In genomic region chr4:89000844-89001360, GRCh38 we compare ENCODE assay signal across 8 cellular contexts. TPM values are rescaled to one million over a fixed set of nuclear protein-coding genes. Genes with fewer than 3 reads are reported as not detected.
A peak's percentile ranks its signal among the peaks of the same experiment; 100 is the strongest.
DNase-seq lines count a peak whose midpoint lies in the region; ATAC-seq, FAIRE-seq and TF ChIP-seq lines count a peak whose summit lies in the region.

No MANE protein-coding gene starts in this region.

- FAIRE-seq in HepG2 (lab: Jason Lieb, UNC): no peak

- POLR2A ChIA-PET in HepG2 (lab: Yijun Ruan, JAX): no interaction called here

- no peak overlapping the region for H3K4me2 ChIP-seq in HepG2 (ENCODE audit: low read depth, low read length)

- H4K20me1 ChIP-seq in HepG2 (ENCODE audit: insufficient read depth, low read length): no peaks in the 10 kb centered on the region

- TF ChIP-seq POLR2A in HepG2 (IDR thresholded peaks at IDR 0.05; ENCODE audit: insufficient read depth in 1 of 2, low read depth in 2 of 2, low read length in 2 of 2): no peak

- no TSS peak for BruUV-seq in HepG2 (replicated peaks; lab: Mats Ljungman, UMichigan)

- no peak for TF ChIP-seq RAD21 in HepG2 (CRISPR knock-in tag; IDR thresholded peaks at IDR 0.05)

- peaks cover 25% of the 10 kb centered on the region for H3K4me1 ChIP-seq in HepG2 (ENCODE audit: insufficient read depth, low read length)

- no peak overlapping the region for H3K4me3 ChIP-seq in HepG2 (replicated peaks in 1 of 3; ENCODE audit: insufficient read depth in 1 of 3, low read depth in 2 of 3, low read length in 3 of 3)

- intact Hi-C loops in HepG2 (cut with micrococcal nuclease; ENCODE audit: unreplicated experiment): no loop called here

- CTCF ChIA-PET in HepG2 (lab: Yijun Ruan, JAX; ENCODE audit: low intra/inter-chr PET ratio, low total read pairs): no interaction called here

- in situ Hi-C loops in HepG2 (cut with HindIII; ENCODE audit: extremely low pct_ligation_motif_present, low pct_unique_long_range_greater_than_20kb): no loop called here

- no peaks in the 10 kb centered on the region for H3K27me3 ChIP-seq in HepG2 (ENCODE audit: control insufficient read depth in 1 of 2, insufficient read depth in 2 of 2, low read length in 2 of 2)

- no peak; the same call in 2 of the 3 replicates for ATAC-seq in HepG2
- ATAC-seq in GM18520 (IDR thresholded peaks at IDR 0.05; ENCODE audit: unreplicated experiment): no peak
- ATAC-seq in left lobe of liver: no peak
- no peak for ATAC-seq in HG03108 (IDR thresholded peaks at IDR 0.05; ENCODE audit: unreplicated experiment)

- H3K9ac ChIP-seq in HepG2 (ENCODE audit: insufficient read depth, low read depth, low read length): no peak overlapping the region

- DNase-seq in EH (ENCODE audit: low read depth) (peak; percentile 52), NCI-H187 treated with DMSO at 0.1 percent for 48 hours (lab: John Stamatoyannopoulos, UW) (peak; percentile 76), HepG2 (ENCODE audit: low spot score) (peak; percentile 44), left lobe of liver (ENCODE audit: low spot score) (no peak), C1 segment of cervical spinal cord (lab: John Stamatoyannopoulos, UW) (no peak)

- no peaks in the 10 kb centered on the region for H3K36me3 ChIP-seq in HepG2 (replicated peaks in 1 of 2; ENCODE audit: control insufficient read depth in 1 of 2, insufficient read depth in 2 of 2, low read length in 2 of 2)

- no peak overlapping the region for H2AFZ ChIP-seq in HepG2 (ENCODE audit: low read length)

- no peaks in the 10 kb centered on the region for H3K9me3 ChIP-seq in HepG2 (ENCODE audit: low read length)

- H3K27ac ChIP-seq in VCaP (peak overlapping the region; percentile 71), HepG2 (ENCODE audit: extremely low read length, insufficient read depth, low read length) (no peak overlapping the region)

- TF ChIP-seq EP300 in HepG2 (IDR thresholded peaks at IDR 0.05; ENCODE audit: low read depth in 2 of 2, low read length in 2 of 2): peak in 1 of 2 experiments; percentile 4; a peak in 1 of 4 replicates
- no peak for TF ChIP-seq EP300 in HepG2 (CRISPR knock-in tag; IDR thresholded peaks at IDR 0.05; ENCODE audit: borderline replicate concordance)

- TF ChIP-seq CTCF in VCaP (conservative IDR thresholded peaks at IDR 0.05) (no peak), HepG2 (CRISPR knock-in tag; IDR thresholded peaks at IDR 0.05) (no peak)

- WGBS in HepG2 (ENCODE audit: low lambda C conversion rate): 75% methylated on average over 3 of the region's 3 CpGs

- H3K79me2 ChIP-seq in HepG2 (ENCODE audit: insufficient read depth, low read length): no peaks in the 10 kb centered on the region

TF ChIP-seq in HepG2, 621 proteins besides CTCF, POLR2A, EP300 and RAD21 (continues in another document):
- TF ChIP-seq MBD4 (IDR thresholded peaks at IDR 0.05; ENCODE audit: borderline replicate concordance, low read length) (no peak), POGZ (CRISPR knock-in tag; IDR thresholded peaks at IDR 0.05) (0 out of 2 replicates have a peak, but pooled peaks have one; percentile 38), CEBPB (IDR thresholded peaks at IDR 0.05; ENCODE audit: borderline replicate concordance, low read depth, low read length) (peak; percentile 36; the same call in 1 of the 2 replicates), NR2F1 (CRISPR knock-in tag; IDR thresholded peaks at IDR 0.05) (peak; percentile 8 to 23; a peak in 1 of 4 replicates), BHLHE40 (IDR thresholded peaks at IDR 0.05; ENCODE audit: low read length) (no peak), SRF (IDR thresholded peaks at IDR 0.05; ENCODE audit: low read depth, low read length) (peak; percentile 62), ETV5 (CRISPR knock-in tag; IDR thresholded peaks at IDR 0.05; ENCODE audit: borderline replicate concordance) (peak; percentile 35; the same call in 1 of the 2 replicates), MED1 (CRISPR knock-in tag; IDR thresholded peaks at IDR 0.05) (0 out of 2 replicates have a peak, but pooled peaks have one; percentile 21), TCF7 (IDR thresholded peaks at IDR 0.05; ENCODE audit: low read depth) (no peak), NFIC (IDR thresholded peaks at IDR 0.05; ENCODE audit: low read length) (peak; percentile 57; the same call in 1 of the 2 replicates)
- TF ChIP-seq, protein P1, sequence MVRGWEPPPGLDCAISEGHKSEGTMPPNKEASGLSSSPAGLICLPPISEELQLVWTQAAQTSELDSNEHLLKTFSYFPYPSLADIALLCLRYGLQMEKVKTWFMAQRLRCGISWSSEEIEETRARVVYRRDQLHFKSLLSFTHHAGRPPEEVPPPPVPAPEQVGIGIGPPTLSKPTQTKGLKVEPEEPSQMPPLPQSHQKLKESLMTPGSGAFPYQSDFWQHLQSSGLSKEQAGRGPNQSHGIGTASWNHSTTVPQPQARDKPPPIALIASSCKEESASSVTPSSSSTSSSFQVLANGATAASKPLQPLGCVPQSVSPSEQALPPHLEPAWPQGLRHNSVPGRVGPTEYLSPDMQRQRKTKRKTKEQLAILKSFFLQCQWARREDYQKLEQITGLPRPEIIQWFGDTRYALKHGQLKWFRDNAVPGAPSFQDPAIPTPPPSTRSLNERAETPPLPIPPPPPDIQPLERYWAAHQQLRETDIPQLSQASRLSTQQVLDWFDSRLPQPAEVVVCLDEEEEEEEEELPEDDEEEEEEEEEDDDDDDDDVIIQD (CRISPR knock-in tag; IDR thresholded peaks at IDR 0.05; ENCODE audit: low read depth): peak; percentile 69; the same call in 1 of the 2 replicates
- TF ChIP-seq, protein P2, sequence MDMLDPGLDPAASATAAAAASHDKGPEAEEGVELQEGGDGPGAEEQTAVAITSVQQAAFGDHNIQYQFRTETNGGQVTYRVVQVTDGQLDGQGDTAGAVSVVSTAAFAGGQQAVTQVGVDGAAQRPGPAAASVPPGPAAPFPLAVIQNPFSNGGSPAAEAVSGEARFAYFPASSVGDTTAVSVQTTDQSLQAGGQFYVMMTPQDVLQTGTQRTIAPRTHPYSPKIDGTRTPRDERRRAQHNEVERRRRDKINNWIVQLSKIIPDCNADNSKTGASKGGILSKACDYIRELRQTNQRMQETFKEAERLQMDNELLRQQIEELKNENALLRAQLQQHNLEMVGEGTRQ (IDR thresholded peaks at IDR 0.05; ENCODE audit: low read depth, low read length): no peak
- TF ChIP-seq, protein P2 (CRISPR knock-in tag; IDR thresholded peaks at IDR 0.05; ENCODE audit: borderline replicate concordance): peak; percentile 64; the same call in 1 of the 2 replicates
- TF ChIP-seq, protein P3, sequence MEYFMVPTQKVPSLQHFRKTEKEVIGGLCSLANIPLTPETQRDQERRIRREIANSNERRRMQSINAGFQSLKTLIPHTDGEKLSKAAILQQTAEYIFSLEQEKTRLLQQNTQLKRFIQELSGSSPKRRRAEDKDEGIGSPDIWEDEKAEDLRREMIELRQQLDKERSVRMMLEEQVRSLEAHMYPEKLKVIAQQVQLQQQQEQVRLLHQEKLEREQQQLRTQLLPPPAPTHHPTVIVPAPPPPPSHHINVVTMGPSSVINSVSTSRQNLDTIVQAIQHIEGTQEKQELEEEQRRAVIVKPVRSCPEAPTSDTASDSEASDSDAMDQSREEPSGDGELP (IDR thresholded peaks at IDR 0.05; ENCODE audit: borderline replicate concordance, low read depth): no peak

RNA-seq across cellular contexts. Expression of gene FAM13A, which starts 56.1 kb away (rescaled TPM):
- total RNA-seq in HepG2 (2016; rRNA removed; fragmentation: Illumina TruSeq; extraction: Trizol): 1.2 and 1.6 TPM in 2 replicates
- total RNA-seq in HepG2 (2016; cell fraction: cytosol; rRNA removed; fragmentation: Illumina TruSeq; extraction: Trizol; ENCODE audit: low read depth): 0.71 and 1.4 TPM in 2 replicates
- total RNA-seq in HepG2 (2016; cell fraction: insoluble cytoplasmic fraction; rRNA removed; fragmentation: Illumina TruSeq; extraction: Trizol): 1.1 and 1.3 TPM in 2 replicates
- 0.65 and 1.0 TPM in 2 replicates for total RNA-seq in HepG2 (2016; cell fraction: membrane; rRNA removed; fragmentation: Illumina TruSeq; extraction: Trizol)
- 2.6 and 3.1 TPM in 2 replicates for total RNA-seq in HepG2 (2016; cell fraction: nucleus; rRNA removed; fragmentation: Illumina TruSeq; extraction: Trizol)
- polyA plus RNA-seq in HepG2 (2011; rRNA removed): 35.1 and 36.2 TPM in 2 replicates
- 18.9 and 26.8 TPM in 2 replicates for polyA plus RNA-seq in HepG2 (2011; cell fraction: cytosol; rRNA removed)
- 61.6 and 61.9 TPM in 2 replicates for polyA plus RNA-seq in HepG2 (2011; cell fraction: nucleus; rRNA removed)
- 38.3 and 45.6 TPM in 2 replicates for polyA plus RNA-seq in HepG2 (2012)
- 0.19 and 0.20 TPM in 2 replicates for polyA plus RNA-seq in HepG2 (2016; cell fraction: cytosol; fragmentation: Illumina TruSeq; extraction: Trizol; ENCODE audit: low read depth)
- polyA plus RNA-seq in HepG2 (2016; cell fraction: insoluble cytoplasmic fraction; fragmentation: Illumina TruSeq; extraction: Trizol; ENCODE audit: low read depth): 1.0 and 1.2 TPM in 2 replicates
- polyA plus RNA-seq in HepG2 (2016; cell fraction: membrane; fragmentation: Illumina TruSeq; extraction: Trizol; ENCODE audit: low read depth): 0.33 and 0.39 TPM in 2 replicates
- 1.3 and 1.8 TPM in 2 replicates for polyA plus RNA-seq in HepG2 (2016; cell fraction: nucleus; fragmentation: Illumina TruSeq; extraction: Trizol; ENCODE audit: insufficient read depth, low read depth)
- polyA minus RNA-seq in HepG2 (2011; rRNA and poly(A)+ RNA removed; ENCODE audit: low replicate concordance): 22.1 and 78.9 TPM in 2 replicates
- polyA minus RNA-seq in HepG2 (2011; cell fraction: cytosol; rRNA and poly(A)+ RNA removed): 20.6 and 29.7 TPM in 2 replicates
- 290 and 300 TPM in 2 replicates for polyA minus RNA-seq in HepG2 (2011; cell fraction: nucleus; rRNA and poly(A)+ RNA removed)
- 70.2 TPM for total RNA-seq in left lobe of liver

Comparison
In these comparisons a context has a peak if more than half of its experiments do, and no peak if none do; other contexts are left out.
1. DNase-seq: peak in EH (single experiment), NCI-H187 treated with DMSO at 0.1 percent for 48 hours (single experiment) and HepG2 (single experiment); none in left lobe of liver (single experiment) and C1 segment of cervical spinal cord (0 of 14).
2. RNA of gene FAM13A, which starts 56.1 kb away (total RNA-seq): 70.2 TPM in left lobe of liver (single experiment); 0.65 to 3.1 TPM in HepG2; every median in the first group is over 10 times any median in the second.